In the genomic region with DNA sequence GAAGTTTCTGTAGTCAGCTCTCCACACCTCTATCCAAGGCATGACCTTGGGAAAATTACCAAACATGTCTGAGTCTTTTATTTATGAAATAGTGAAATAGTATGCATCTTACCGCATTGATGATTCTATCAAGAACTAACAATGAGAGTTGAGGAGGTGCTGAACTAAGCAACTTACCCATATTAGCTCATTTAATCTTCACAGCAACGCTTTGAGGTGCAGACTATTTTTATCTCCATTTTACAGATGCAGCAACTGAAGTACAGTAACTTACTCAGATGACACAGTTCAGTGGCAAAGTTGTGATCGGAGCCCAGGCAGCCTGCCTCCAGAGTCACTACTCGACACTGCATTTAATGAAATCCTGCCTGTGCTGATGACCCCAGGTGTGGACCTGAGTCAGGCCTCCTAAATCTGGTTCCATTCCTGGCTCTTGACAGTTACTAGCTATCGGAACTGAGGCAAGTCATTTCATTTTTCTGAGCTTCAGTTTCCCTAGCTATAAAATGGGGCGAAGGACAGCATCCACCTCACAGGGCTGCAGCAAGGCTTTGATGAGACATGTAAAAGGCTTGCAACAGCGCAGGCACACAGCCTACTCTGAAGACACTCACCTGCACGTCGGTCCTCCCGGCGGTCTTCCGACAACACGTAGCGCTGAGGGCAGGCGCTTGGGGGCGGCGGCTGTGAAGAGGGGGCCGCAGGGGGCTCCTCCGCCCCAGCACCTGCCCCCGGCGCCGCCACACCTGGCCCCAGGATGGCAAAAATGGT, we compare ENCODE assay signal across 8 cellular contexts. TPM values are rescaled to one million over a fixed set of nuclear protein-coding genes. Genes with fewer than 3 reads are reported as not detected.
DNase-seq lines count a peak whose midpoint lies in the region; ATAC-seq and TF ChIP-seq lines count a peak whose summit lies in the region.

No MANE protein-coding gene starts in this region.

- H3K9me3 ChIP-seq in SK-N-MC (ENCODE audit: low read depth, low read length) (no peaks in the 10 kb centered on the region), esophagus (ENCODE audit: control insufficient read depth in 2 of 2, insufficient read depth in 1 of 2, low read depth in 1 of 2, low read length in 1 of 2) (no peaks in the 10 kb centered on the region), psoas muscle (no peaks in the 10 kb centered on the region), mucosa of descending colon (no peaks in the 10 kb centered on the region)

- H3K4me3 ChIP-seq in GM12865 (ENCODE audit: low read depth, low read length) (peak overlapping the region; percentile 86; the same call in 1 of the 2 replicates), SK-N-MC (peak overlapping the region; percentile 82), esophagus (ENCODE audit: low read depth in 1 of 2, low read length in 2 of 2) (peak overlapping the region; percentile 67 to 71), psoas muscle (peak overlapping the region; percentile 91), mucosa of descending colon (no peak overlapping the region)

- intact Hi-C loops in psoas muscle (cut with DNase I), result no loop called here
- intact Hi-C loops in mucosa of descending colon (cut with DNase I, micrococcal nuclease), result no loop called here

- peak overlapping the region; percentile 81 for H3K9ac ChIP-seq in SK-N-MC (ENCODE audit: insufficient read length)

- ATAC-seq in psoas muscle (no peak), HG02623 (IDR thresholded peaks at IDR 0.05; ENCODE audit: unreplicated experiment) (no peak), GM18907 (IDR thresholded peaks at IDR 0.05; ENCODE audit: unreplicated experiment) (no peak), mucosa of descending colon (no peak)

- H3K27ac ChIP-seq in SK-N-MC (no peak overlapping the region), esophagus (ENCODE audit: low read depth in 2 of 2, low read length in 1 of 2) (no peak overlapping the region), psoas muscle (peak overlapping the region; percentile 9)

- peaks cover 26% of the 10 kb centered on the region; the same call in 1 of the 2 replicates for H3K36me3 ChIP-seq in SK-N-MC (ENCODE audit: insufficient read depth, low read length)
- H3K36me3 ChIP-seq in esophagus (ENCODE audit: control insufficient read depth in 2 of 2, insufficient read depth in 2 of 2, low read length in 1 of 2), result peaks cover 0 to 9% of the 10 kb centered on the region in 2 donors
- peaks cover 0 to 42% of the 10 kb centered on the region in 2 donors for H3K36me3 ChIP-seq in psoas muscle (ENCODE audit: insufficient read depth in 1 of 2, low read depth in 1 of 2)
- H3K36me3 ChIP-seq in mucosa of descending colon (ENCODE audit: low read depth), result no peaks in the 10 kb centered on the region

- no peaks in the 10 kb centered on the region for H3K27me3 ChIP-seq in esophagus (ENCODE audit: control insufficient read depth in 1 of 2, insufficient read depth in 2 of 2, low read length in 2 of 2)
- no peaks in the 10 kb centered on the region for H3K27me3 ChIP-seq in psoas muscle (ENCODE audit: insufficient read depth in 3 of 3, low read length in 2 of 3)

- DNase-seq in GM12865 (ENCODE audit: low read depth) (no peak), SK-N-MC (ENCODE audit: low read depth, low spot score) (no peak), psoas muscle (no peak), mucosa of descending colon (no peak)
- no peak for DNase-seq in stimulated activated CD4-positive, alpha-beta T cell treated with anti-CD3 and anti-CD28 coated beads, Interleukin-4, amount 100 ng/mL, for 1 hour

- TF ChIP-seq CTCF in GM12865 (IDR thresholded peaks at IDR 0.05; ENCODE audit: insufficient read depth, low read depth, low read length, missing control alignments), result no peak
- TF ChIP-seq CTCF in psoas muscle (IDR thresholded peaks at IDR 0.05), result no peak
- TF ChIP-seq CTCF in mucosa of descending colon (IDR thresholded peaks at IDR 0.05), result no peak

- H3K4me1 ChIP-seq in esophagus (ENCODE audit: control insufficient read depth in 2 of 2, insufficient read depth in 2 of 2, low read length in 1 of 2), result peaks cover 4% of the 10 kb centered on the region in 2 donors
- H3K4me1 ChIP-seq in psoas muscle, result peaks cover 16% of the 10 kb centered on the region
- peaks cover 23% of the 10 kb centered on the region for H3K4me1 ChIP-seq in mucosa of descending colon (ENCODE audit: low read depth)

- WGBS in esophagus, 2 donors, result 51 to 57% methylated on average over 22 of the region's 22 CpGs
- 53 to 72% (median 60%) methylated on average over 22 of the region's 22 CpGs for WGBS in psoas muscle, 3 donors

RNA-seq across cellular contexts. Expression of a gene that starts 1.6 kb away (rescaled TPM):
- polyA plus RNA-seq in esophagus, result 1 to 10 TPM; 3.2 to 3.5 TPM
- total RNA-seq in psoas muscle, result 10 to 100 TPM; 11.3 to 14.8 (median 13.1) TPM
- polyA plus RNA-seq in psoas muscle, result 10 to 100 TPM; 10.6 to 20.7 (median 11.0) TPM
- 10 to 100 TPM in 2 of 3 donors, 1 to 10 TPM in 1; 9.2 to 13.7 (median 10.2) TPM for total RNA-seq in mucosa of descending colon

RNA-seq across cellular contexts. Expression of a gene that starts 13.7 kb away (rescaled TPM):
- polyA plus RNA-seq in esophagus (not detected), psoas muscle (not detected)
- total RNA-seq in psoas muscle (not detected), mucosa of descending colon (not detected)

RNA-seq across cellular contexts. Expression of a gene that starts 14.9 kb away (rescaled TPM):
- polyA plus RNA-seq in esophagus (10 to 100 TPM in 1 of 2 donors, 1 to 10 TPM in 1; 9.0 to 10.6 TPM), psoas muscle (10 to 100 TPM; 12.6 to 17.6 (median 14.2) TPM)
- total RNA-seq in psoas muscle (10 to 100 TPM; 16.2 to 25.4 (median 21.1) TPM), mucosa of descending colon (10 to 100 TPM; 19.0 to 33.7 (median 19.8) TPM)

RNA-seq across cellular contexts. Expression of a gene that starts 36.7 kb away (rescaled TPM):
- polyA plus RNA-seq in esophagus, result under 1 TPM; 0.02 to 0.10 TPM
- total RNA-seq in psoas muscle, result not detected
- polyA plus RNA-seq in psoas muscle, result under 1 TPM; 0.05 to 0.35 (median 0.23) TPM
- total RNA-seq in mucosa of descending colon, result 10 to 100 TPM; 14.1 to 33.7 (median 32.9) TPM

RNA-seq across cellular contexts. Expression of a gene that starts 37.9 kb away (rescaled TPM):
- polyA plus RNA-seq in esophagus (10 to 100 TPM; 31.3 to 76.3 TPM), psoas muscle (10 to 100 TPM; 27.6 to 37.3 (median 36.6) TPM)
- total RNA-seq in psoas muscle (10 to 100 TPM; 47.6 to 80.3 (median 56.8) TPM), mucosa of descending colon (10 to 100 TPM; 61.1 to 67.4 (median 65.9) TPM)
